In genomic region chr1:29966526-29967045, GRCh38 we compare ENCODE assay signal across 24 cellular contexts.
"Had no signal": no experiment of that assay in that cellular context is flagged by ENCODE, and none has a peak within 500 bp of the region (broad histone marks: within the 10 kb centered on the region; RNA-seq: fewer than 3 reads in every experiment).

No MANE protein-coding gene starts in this region.

- H3K27me3 ChIP-seq: right lobe of liver had no signal

- H3K4me3 Mint-ChIP-seq: dendritic cell treated with granulocyte-macrophage colony-stimulating factor and Interleukin-4, amounts not matched to agents 40 ng/mL and 50 ng/mL, for 4 days; natural killer cell; stimulated activated effector memory CD8-positive, alpha-beta T cell treated with anti-CD3 and anti-CD28 coated beads, Interleukin-12 subunit alpha, Interleukin-12 subunit beta, amount 100 ng/mL, for 72 hours had no signal

- H3K9me3 ChIP-seq: esophagus squamous epithelium, lower lobe of right lung, right lobe of liver, transverse colon had no signal

- H3K79me2 ChIP-seq: parathyroid adenoma had no signal

- H2AFZ ChIP-seq: parathyroid adenoma had no signal

- DNase-seq: central memory CD4-positive, alpha-beta T cell; effector memory CD4-positive, alpha-beta T cell; erythroblast; esophagus squamous epithelium; foreskin melanocyte; glutamatergic neuron; heart right ventricle; hippocampal formation; kidney glomerular epithelial cell; left colon; left ventricle myocardium superior; lower lobe of right lung; natural killer cell; occipital lobe; small intestine; stimulated activated CD4-positive, alpha-beta T cell treated with anti-CD3 and anti-CD28 coated beads, Interleukin-2, amount 100 ng/mL, for 24 hours; stimulated activated CD4-positive, alpha-beta T cell treated with anti-CD3 and anti-CD28 coated beads, Interleukin-4, amount 100 ng/mL, for 24 hours; stimulated activated naive CD8-positive, alpha-beta T cell treated with anti-CD3 and anti-CD28 coated beads, Interleukin-15, Interleukin-2, amounts not matched to agents 100 U/mL and 50 U/mL, for 24 hours; transverse colon had no signal

- H3K4me1 Mint-ChIP-seq: natural killer cell had no signal

- H3K4me1 ChIP-seq: esophagus squamous epithelium, lower lobe of right lung, parathyroid adenoma, right lobe of liver, transverse colon had no signal

- H3K9me3 Mint-ChIP-seq: dendritic cell treated with granulocyte-macrophage colony-stimulating factor and Interleukin-4, amounts not matched to agents 40 ng/mL and 50 ng/mL, for 4 days; natural killer cell; stimulated activated effector memory CD8-positive, alpha-beta T cell treated with anti-CD3 and anti-CD28 coated beads, Interleukin-12 subunit alpha, Interleukin-12 subunit beta, amount 100 ng/mL, for 72 hours had no signal

- H3K9ac ChIP-seq: parathyroid adenoma had no signal

- H3K4me3 ChIP-seq: esophagus squamous epithelium, heart right ventricle, lower lobe of right lung, right lobe of liver, transverse colon had no signal

- H3K36me3 ChIP-seq: esophagus squamous epithelium, heart right ventricle, lower lobe of right lung, right lobe of liver, transverse colon had no signal

- H3K27ac Mint-ChIP-seq: dendritic cell treated with granulocyte-macrophage colony-stimulating factor and Interleukin-4, amounts not matched to agents 40 ng/mL and 50 ng/mL, for 4 days; natural killer cell; progenitor cell of endocrine pancreas; stimulated activated effector memory CD8-positive, alpha-beta T cell treated with anti-CD3 and anti-CD28 coated beads, Interleukin-12 subunit alpha, Interleukin-12 subunit beta, amount 100 ng/mL, for 72 hours had no signal

- H3K36me3 Mint-ChIP-seq: natural killer cell; stimulated activated effector memory CD8-positive, alpha-beta T cell treated with anti-CD3 and anti-CD28 coated beads, Interleukin-12 subunit alpha, Interleukin-12 subunit beta, amount 100 ng/mL, for 72 hours had no signal

- H3K27ac ChIP-seq: esophagus squamous epithelium, heart right ventricle, lower lobe of right lung, parathyroid adenoma, right lobe of liver, transverse colon had no signal

- ATAC-seq: heart right ventricle; left colon; left ventricle myocardium superior; lower lobe of right lung; natural killer cell; right lobe of liver; stimulated activated effector memory CD8-positive, alpha-beta T cell treated with anti-CD3 and anti-CD28 coated beads, Interleukin-12 subunit alpha, Interleukin-12 subunit beta, amount 100 ng/mL, for 72 hours; stimulated activated naive CD8-positive, alpha-beta T cell treated with anti-CD3 and anti-CD28 coated beads, Interleukin-15, Interleukin-2, amounts not matched to agents 100 U/mL and 50 U/mL, for 24 hours had no signal
